ENCODE assay signal across 18 cellular contexts in the genomic region with DNA sequence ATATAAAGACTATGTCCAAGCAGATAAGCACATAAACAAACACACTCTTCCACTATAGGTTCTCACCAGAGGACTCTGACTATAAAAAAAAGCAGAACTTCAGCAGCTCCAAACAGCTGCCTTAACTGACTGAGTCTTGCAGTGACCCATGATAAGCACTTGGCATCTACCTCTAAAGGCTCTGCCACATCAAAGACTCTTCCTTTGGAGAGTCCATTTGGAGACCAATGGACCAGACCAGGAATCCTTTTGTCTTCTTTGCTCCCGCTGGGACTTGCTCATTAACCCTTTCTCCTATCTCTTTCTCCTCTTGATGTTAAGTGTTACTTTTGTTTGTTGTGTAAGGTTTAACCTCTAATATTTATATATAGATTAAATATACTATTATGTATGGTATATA.
"Had no signal": no experiment of that assay in that cellular context is flagged by ENCODE, and none has a peak within 500 bp of the region (broad histone marks: within the 10 kb centered on the region; RNA-seq: fewer than 3 reads in every experiment).

No MANE protein-coding gene starts in this region.

- H3K27ac ChIP-seq: adrenal gland, body of pancreas, epithelial cell of prostate, lower lobe of right lung, upper lobe of left lung had no signal

- H3K9me3 ChIP-seq: adrenal gland, body of pancreas, lower lobe of right lung, upper lobe of left lung had no signal

- H3K4me3 ChIP-seq: adrenal gland, body of pancreas, lower lobe of right lung, upper lobe of left lung had no signal

- H3K4me1 ChIP-seq: adrenal gland, body of pancreas, lower lobe of right lung, upper lobe of left lung had no signal

- DNase-seq: activated B cell treated with CpG ODN at 0.5 μM for 24 hours; activated CD4-positive, alpha-beta T cell treated with anti-CD3 and anti-CD28 coated beads, Interleukin-2, amount 10 ng/mL, durations not matched to agents 24 days and 14 days; activated CD8-positive, alpha-beta memory T cell treated with anti-CD3 and anti-CD28 coated beads for 24 hours; activated naive CD4-positive, alpha-beta T cell treated with anti-CD3 and anti-CD28 coated beads, Interleukin-2, amount 10 ng/mL, durations not matched to agents 7 days and 5 days; adrenal gland; body of pancreas; cortex of kidney; effector memory CD4-positive, alpha-beta T cell; immature natural killer cell; left cardiac atrium; lower lobe of right lung; midbrain; retina; stimulated activated CD4-positive, alpha-beta T cell treated with anti-CD3 and anti-CD28 coated beads, Interleukin-4, amount 100 ng/mL, for 1 hour; T-helper 9 cell; upper lobe of left lung had no signal

- ATAC-seq: activated T-helper 17 cell treated with anti-CD3 and anti-CD28 coated beads, Interleukin-2, amount 50 U/mL, for 72 hours; body of pancreas; left cardiac atrium; lower lobe of right lung had no signal

- H3K27me3 ChIP-seq: adrenal gland, body of pancreas, upper lobe of left lung had no signal

- H3K36me3 ChIP-seq: adrenal gland, lower lobe of right lung, upper lobe of left lung had no signal
